Comparison of ENCODE assay signal across 16 cellular contexts in genomic region chr7:139389091-139389490, GRCh38. TPM values are rescaled to one million over a fixed set of nuclear protein-coding genes. Genes with fewer than 3 reads are reported as not detected.
DNase-seq lines count a peak whose midpoint lies in the region; ATAC-seq and TF ChIP-seq lines count a peak whose summit lies in the region.
"Had no signal": no experiment of that assay in that cellular context is flagged by ENCODE, and none has a peak within 500 bp of the region (broad histone marks: within the 10 kb centered on the region; RNA-seq: fewer than 3 reads in every experiment).

No MANE protein-coding gene starts in this region.

- no peak overlapping the region for H3K4me3 ChIP-seq in breast epithelium
- H3K4me3 ChIP-seq: A549 had no signal

- H3K27ac ChIP-seq in breast epithelium, result no peak overlapping the region
- H3K27ac ChIP-seq: A549 had no signal

- ATAC-seq in T-helper 17 cell, result no peak
- no peak for ATAC-seq in HG03378 (IDR thresholded peaks at IDR 0.05; ENCODE audit: unreplicated experiment)
- ATAC-seq in HG02885 (IDR thresholded peaks at IDR 0.05; ENCODE audit: poor library complexity, unreplicated experiment), result no peak
- ATAC-seq: A549 had no signal

- H3K27me3 ChIP-seq in breast epithelium, result no peaks in the 10 kb centered on the region

- peaks cover 9% of the 10 kb centered on the region for H3K4me1 Mint-ChIP-seq in MCF 10A (ENCODE audit: insufficient read depth, unreplicated experiment)
- peaks cover 22% of the 10 kb centered on the region for H3K4me1 Mint-ChIP-seq in T-helper 17 cell

- H3K27me3 Mint-ChIP-seq in MCF 10A (ENCODE audit: insufficient read depth, unreplicated experiment) (no peaks in the 10 kb centered on the region), T-helper 17 cell (no peaks in the 10 kb centered on the region)
- H3K27me3 Mint-ChIP-seq: CD4-positive, alpha-beta T cell had no signal

- CTCF ChIA-PET in MCF 10A (lab: Yijun Ruan, JAX), result no interaction called here

- POLR2A ChIA-PET in MCF 10A (lab: Yijun Ruan, JAX), result no interaction called here

- intact Hi-C loops in MCF 10A (cut with micrococcal nuclease), result no loop called here
- intact Hi-C loops in breast epithelium (cut with DNase I; ENCODE audit: low total_unique reads), result no loop called here

- no peaks in the 10 kb centered on the region for H3K4me1 ChIP-seq in breast epithelium

- peak overlapping the region; percentile 86 for H3K27ac Mint-ChIP-seq in MCF 10A (ENCODE audit: low read depth, unreplicated experiment)
- H3K27ac Mint-ChIP-seq in T-helper 17 cell, result peak overlapping the region; percentile 10
- H3K27ac Mint-ChIP-seq: CD4-positive, alpha-beta T cell had no signal

- no peaks in the 10 kb centered on the region for H3K9me3 Mint-ChIP-seq in MCF 10A (ENCODE audit: unreplicated experiment)
- H3K9me3 Mint-ChIP-seq: CD4-positive, alpha-beta T cell had no signal

- DNase-seq in MCF 10A (ENCODE audit: unreplicated experiment), result no peak
- DNase-seq in breast epithelium (ENCODE audit: low spot score in 2 of 2), result no peak
- DNase-seq in T-helper 17 cell, result no peak
- DNase-seq in dedifferentiated amniotic fluid mesenchymal stem cell (ENCODE audit: extremely low spot score), result peak; percentile 77
- no peak for DNase-seq in globus pallidus (ENCODE audit: low spot score)
- DNase-seq: CD4-positive, alpha-beta T cell; KG1; NCI-H1417 treated with DMSO at 0.1 percent for 48 hours; NCI-H187 treated with DMSO at 0.1 percent for 48 hours; NCI-H2227 treated with DMSO at 0.1 percent for 48 hours; NCI-H510A treated with DMSO at 0.1 percent for 48 hours; NCI-H774; Right ventricle myocardium superior had no signal

- no peak for TF ChIP-seq CTCF in MCF 10A (IDR thresholded peaks at IDR 0.05; ENCODE audit: unreplicated experiment)
- no peak for TF ChIP-seq CTCF in breast epithelium (IDR thresholded peaks at IDR 0.05)

- TF ChIP-seq POLR2A in breast epithelium (IDR thresholded peaks at IDR 0.05), result no peak

- no TSS peak for BruUV-seq in MCF 10A (replicated peaks; lab: Mats Ljungman, UMichigan)

- H3K9me3 ChIP-seq in breast epithelium (no peaks in the 10 kb centered on the region), T-helper 17 cell (ENCODE audit: control insufficient read depth, low read length, poor library complexity, severe bottlenecking) (no peaks in the 10 kb centered on the region)
- H3K9me3 ChIP-seq: A549 had no signal

- H3K36me3 ChIP-seq in breast epithelium, result no peaks in the 10 kb centered on the region

- H3K4me3 Mint-ChIP-seq in MCF 10A (ENCODE audit: unreplicated experiment) (no peak overlapping the region), T-helper 17 cell (no peak overlapping the region)
- H3K4me3 Mint-ChIP-seq: CD4-positive, alpha-beta T cell had no signal

- H3K36me3 Mint-ChIP-seq in MCF 10A (ENCODE audit: insufficient read depth, unreplicated experiment) (peaks cover 93% of the 10 kb centered on the region), T-helper 17 cell (ENCODE audit: low read depth) (peaks cover 8% of the 10 kb centered on the region)

RNA-seq across cellular contexts. Expression of gene LUC7L2, which starts 29.4 kb away (rescaled TPM):
- total RNA-seq in MCF 10A (2022) (138 and 145 TPM in 2 replicates), breast epithelium (100 to 1,000 TPM in 1 of 3 donors, 10 to 100 TPM in 2; 77.3 to 108 (median 89.8) TPM), T-helper 17 cell (100 to 1,000 TPM; 187 to 190 TPM)

RNA-seq across cellular contexts. Expression of gene FMC1, which starts 48.0 kb away (rescaled TPM):
- total RNA-seq in MCF 10A (2022) (11.8 and 11.9 TPM in 2 replicates), breast epithelium (10 to 100 TPM; 12.5 to 13.9 (median 13.5) TPM), T-helper 17 cell (1 to 10 TPM; 3.6 to 6.3 TPM)
